22 cellular contexts compared by ENCODE assay signal in genomic region chr1:35935436-35935835, GRCh38. TPM values are rescaled to one million over a fixed set of nuclear protein-coding genes. Genes with fewer than 3 reads are reported as not detected.
A peak's percentile ranks its signal among the peaks of the same experiment; 100 is the strongest.
DNase-seq lines count a peak whose midpoint lies in the region; ATAC-seq and TF ChIP-seq lines count a peak whose summit lies in the region.
"Had no signal": no experiment of that assay in that cellular context is flagged by ENCODE, and none has a peak within 500 bp of the region (broad histone marks: within the 10 kb centered on the region; RNA-seq: fewer than 3 reads in every experiment).

No MANE protein-coding gene starts in this region.

- H3K4me3 ChIP-seq in cardiac muscle cell (peak overlapping the region; percentile 3), heart right ventricle (no peak overlapping the region)
- H3K4me3 ChIP-seq: skin epidermis, stomach had no signal

- peak overlapping the region; percentile 53 for H3K27ac ChIP-seq in cardiac muscle cell
- peak overlapping the region in 2 of 10 donors; percentile 7 to 17 for H3K27ac ChIP-seq in heart right ventricle
- H3K27ac ChIP-seq: stomach had no signal

- TF ChIP-seq CTCF in cardiac muscle cell (IDR thresholded peaks at IDR 0.05; ENCODE audit: low read depth, low read length), result no peak
- TF ChIP-seq CTCF in heart right ventricle (IDR thresholded peaks at IDR 0.05), result no peak

- ATAC-seq in heart right ventricle, result no peak
- ATAC-seq in HG02759 (IDR thresholded peaks at IDR 0.05; ENCODE audit: unreplicated experiment), result no peak
- ATAC-seq in HG02981 (IDR thresholded peaks at IDR 0.05; ENCODE audit: unreplicated experiment), result no peak
- ATAC-seq: activated T-cell treated with anti-CD3 and anti-CD28 coated beads, Interleukin-2, amount 50 U/mL, for 72 hours; natural killer cell; PC-3 had no signal

- H3K9me3 ChIP-seq in cardiac muscle cell (ENCODE audit: low read depth) (no peaks in the 10 kb centered on the region), heart right ventricle (peaks cover 0 to 6% (median 0%) of the 10 kb centered on the region in 11 donors)
- H3K9me3 ChIP-seq: BE2C, stomach had no signal

- H3K36me3 ChIP-seq in cardiac muscle cell, result no peaks in the 10 kb centered on the region
- H3K36me3 ChIP-seq in heart right ventricle, result peaks cover 0 to 3% (median 0%) of the 10 kb centered on the region in 9 donors
- H3K36me3 ChIP-seq: BE2C, stomach had no signal

- H3K4me1 ChIP-seq in cardiac muscle cell (ENCODE audit: low read depth) (peaks cover 18% of the 10 kb centered on the region), heart right ventricle (peaks cover 0 to 55% (median 23%) of the 10 kb centered on the region in 9 donors)
- H3K4me1 ChIP-seq: BE2C had no signal

- 52 to 60% methylated on average over 2 of the region's 2 CpGs for WGBS in heart right ventricle, 2 donors

- H3K27me3 ChIP-seq in cardiac muscle cell, result no peaks in the 10 kb centered on the region
- H3K27me3 ChIP-seq in heart right ventricle, result no peaks in the 10 kb centered on the region
- H3K27me3 ChIP-seq: BE2C, stomach had no signal

- peak; percentile 35 to 66 for DNase-seq in cardiac muscle cell (ENCODE audit: low read depth in 1 of 2, low spot score in 1 of 2)
- DNase-seq in heart right ventricle, result no peak
- peak; percentile 82 for DNase-seq in dedifferentiated amniotic fluid mesenchymal stem cell (ENCODE audit: extremely low spot score)
- DNase-seq in iris pigment epithelial cell (ENCODE audit: low read depth), result peak; percentile 35
- no peak for DNase-seq in NOMO-1 (lab: John Stamatoyannopoulos, UW; ENCODE audit: unreplicated experiment in 2 of 2)
- DNase-seq in activated CD4-positive, alpha-beta T cell treated with anti-CD3 and anti-CD28 coated beads for 1 hour, result no peak
- DNase-seq: activated T-cell treated with anti-CD3 and anti-CD28 coated beads, Interleukin-2, amount 50 U/mL, for 72 hours; BE2C; Calu3; effector CD8-positive, alpha-beta T cell; hippocampal formation; natural killer cell; NCI-H524 treated with DMSO at 0.1 percent for 48 hours; PC-3; posterior cingulate gyrus; SIG-M5; stimulated activated CD4-positive, alpha-beta T cell treated with anti-CD3 and anti-CD28 coated beads, Interleukin-4, amount 100 ng/mL, for 1 hour; stomach; T-helper 9 cell had no signal

- intact Hi-C loops in heart right ventricle (cut with DNase I), result loop anchor here in 1 of 10 donors (10.0 kb wide), 1 partner anchor 149 kb away; the partner anchor contains the start of genes ADPRS and TEKT2

RNA-seq across cellular contexts. Expression of gene AGO3, which starts 4.5 kb away (rescaled TPM):
- 17.2 and 30.3 TPM in 2 replicates for total RNA-seq in cardiac muscle cell
- polyA plus RNA-seq in cardiac muscle cell, result 10.7 and 20.8 TPM in 2 replicates
- 10 to 100 TPM; 12.3 to 20.7 (median 15.1) TPM for total RNA-seq in heart right ventricle
- 1 to 10 TPM; 2.2 to 3.4 TPM for polyA plus RNA-seq in heart right ventricle

RNA-seq across cellular contexts. Expression of gene AGO1, which starts 52.4 kb away (rescaled TPM):
- 18.9 and 19.1 TPM in 2 replicates for total RNA-seq in cardiac muscle cell
- 9.6 and 10.1 TPM in 2 replicates for polyA plus RNA-seq in cardiac muscle cell
- total RNA-seq in heart right ventricle, result 10 to 100 TPM; 19.5 to 26.5 (median 22.5) TPM
- 1 to 10 TPM; 1.9 to 3.1 TPM for polyA plus RNA-seq in heart right ventricle

Comparison
In these comparisons a context has a peak if more than half of its experiments do, and no peak if none do; other contexts are left out.
1. DNase-seq: peak in cardiac muscle cell (2 of 2), dedifferentiated amniotic fluid mesenchymal stem cell (single experiment) and iris pigment epithelial cell (single experiment); none in heart right ventricle (0 of 2), NOMO-1 (0 of 2) and activated CD4-positive, alpha-beta T cell treated with anti-CD3 and anti-CD28 coated beads for 1 hour (single experiment).